In the genomic region with DNA sequence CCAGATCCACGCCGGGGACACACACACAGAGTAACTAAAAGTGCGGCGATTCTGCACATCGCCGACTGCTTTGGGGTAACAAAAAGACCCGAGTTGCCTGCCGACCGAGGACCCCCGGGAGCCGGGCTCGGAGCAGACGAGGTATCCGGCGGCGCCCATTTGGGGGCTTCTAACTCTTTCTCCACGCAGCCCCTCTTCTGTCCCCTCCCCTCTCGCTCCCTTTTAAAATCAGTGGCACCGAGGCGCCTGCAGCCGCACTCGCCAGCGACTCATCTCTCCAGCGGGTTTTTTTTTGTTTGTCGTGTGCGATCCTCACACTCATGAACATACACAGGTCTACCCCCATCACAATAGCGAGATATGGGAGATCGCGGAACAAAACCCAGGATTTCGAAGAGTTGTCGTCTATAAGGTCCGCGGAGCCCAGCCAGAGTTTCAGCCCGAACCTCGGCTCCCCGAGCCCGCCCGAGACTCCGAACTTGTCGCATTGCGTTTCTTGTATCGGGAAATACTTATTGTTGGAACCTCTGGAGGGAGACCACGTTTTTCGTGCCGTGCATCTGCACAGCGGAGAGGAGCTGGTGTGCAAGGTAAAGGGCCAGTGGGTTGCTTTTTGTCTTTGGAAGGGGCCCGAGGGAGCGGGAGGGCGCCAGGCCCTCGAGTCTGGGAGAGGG, we compare ENCODE assay signal across 8 cellular contexts. TPM values are rescaled to one million over a fixed set of nuclear protein-coding genes. Genes with fewer than 3 reads are reported as not detected.
DNase-seq lines count a peak whose midpoint lies in the region; ATAC-seq and TF ChIP-seq lines count a peak whose summit lies in the region.

No MANE protein-coding gene starts in this region.

- peak overlapping the region; percentile 90 for H3K9ac ChIP-seq in skeletal muscle satellite cell (ENCODE audit: low read depth, low read length)

- peaks cover 55% of the 10 kb centered on the region for H3K79me2 ChIP-seq in hepatocyte

- DNase-seq in NCI-H748 treated with DMSO at 0.1 percent for 48 hours (lab: John Stamatoyannopoulos, UW) (peak; percentile 51), hepatocyte (ENCODE audit: low spot score) (peak; percentile 38), LoVo (ENCODE audit: low spot score) (no peak), hepatic stellate cell (ENCODE audit: low spot score) (no peak)
- peak; percentile 31 for DNase-seq in activated naive CD8-positive, alpha-beta T cell treated with anti-CD3 and anti-CD28 coated beads for 36 hours

- H3K27me3 Mint-ChIP-seq in activated naive CD8-positive, alpha-beta T cell treated with anti-CD3 and anti-CD28 coated beads for 36 hours, result no peaks in the 10 kb centered on the region

- H3K27me3 ChIP-seq in hepatocyte, result no peaks in the 10 kb centered on the region
- H3K27me3 ChIP-seq in skeletal muscle satellite cell (ENCODE audit: control insufficient read depth, insufficient read depth, low read length), result no peaks in the 10 kb centered on the region

- H3K36me3 ChIP-seq in hepatocyte (replicated peaks; ENCODE audit: insufficient read depth, low read depth), result no peaks in the 10 kb centered on the region
- no peaks in the 10 kb centered on the region for H3K36me3 ChIP-seq in skeletal muscle satellite cell (ENCODE audit: insufficient read depth, low read length)

- H3K27ac Mint-ChIP-seq in activated naive CD8-positive, alpha-beta T cell treated with anti-CD3 and anti-CD28 coated beads for 36 hours, result peak overlapping the region; percentile 84

- H3K9me3 ChIP-seq in hepatocyte (ENCODE audit: low read depth), result no peaks in the 10 kb centered on the region
- no peaks in the 10 kb centered on the region for H3K9me3 ChIP-seq in skeletal muscle satellite cell (replicated peaks; ENCODE audit: low read length)

- peak overlapping the region; percentile 99 for H3K4me3 ChIP-seq in hepatocyte
- H3K4me3 ChIP-seq in skeletal muscle satellite cell (ENCODE audit: low read length), result peak overlapping the region; percentile 88

- peaks cover 30% of the 10 kb centered on the region for H4K20me1 ChIP-seq in hepatocyte (ENCODE audit: insufficient read depth, poor library complexity, severe bottlenecking)

- H3K9me3 Mint-ChIP-seq in activated naive CD8-positive, alpha-beta T cell treated with anti-CD3 and anti-CD28 coated beads for 36 hours, result no peaks in the 10 kb centered on the region

- no peaks in the 10 kb centered on the region for H3K36me3 Mint-ChIP-seq in activated naive CD8-positive, alpha-beta T cell treated with anti-CD3 and anti-CD28 coated beads for 36 hours

- H3K4me2 ChIP-seq in hepatocyte, result peak overlapping the region; percentile 84
- peak overlapping the region; percentile 86 for H3K4me2 ChIP-seq in skeletal muscle satellite cell (ENCODE audit: low read length)

- no peak for TF ChIP-seq CTCF in hepatocyte (IDR thresholded peaks at IDR 0.05; ENCODE audit: poor library complexity)

- peak overlapping the region; percentile 83 for H3K27ac ChIP-seq in hepatocyte

- ATAC-seq in GM18498 (IDR thresholded peaks at IDR 0.05; ENCODE audit: unreplicated experiment) (peak; percentile 17), GM18502 (IDR thresholded peaks at IDR 0.05; ENCODE audit: poor library complexity, unreplicated experiment) (no peak)

- 2% methylated on average over 50 of the region's 50 CpGs for WGBS in hepatocyte (ENCODE audit: low lambda C conversion rate, missing lambda C conversion rate)

- H2AFZ ChIP-seq in hepatocyte, result peak overlapping the region; percentile 70

- no peaks in the 10 kb centered on the region for H3K9me2 ChIP-seq in hepatocyte (replicated peaks; ENCODE audit: insufficient read depth)

- H3K4me3 Mint-ChIP-seq in activated naive CD8-positive, alpha-beta T cell treated with anti-CD3 and anti-CD28 coated beads for 36 hours, result peak overlapping the region; percentile 95

- H3K4me1 ChIP-seq in hepatocyte (ENCODE audit: insufficient read depth), result peaks cover 28% of the 10 kb centered on the region
- H3K4me1 ChIP-seq in skeletal muscle satellite cell (ENCODE audit: control insufficient read depth, insufficient read depth, low read length), result peaks cover 57% of the 10 kb centered on the region

- H3K4me1 Mint-ChIP-seq in activated naive CD8-positive, alpha-beta T cell treated with anti-CD3 and anti-CD28 coated beads for 36 hours, result peaks cover 59% of the 10 kb centered on the region

RNA-seq across cellular contexts. Expression of gene TRIB2, which starts 1.4 kb away (rescaled TPM):
- 1 to 10 TPM; 5.0 to 5.1 TPM for total RNA-seq in activated naive CD8-positive, alpha-beta T cell treated with anti-CD3 and anti-CD28 coated beads for 36 hours
- total RNA-seq in hepatocyte, result 27.2 and 28.0 TPM in 2 replicates
- polyA plus RNA-seq in hepatocyte, result 18.5 and 19.2 TPM in 2 replicates
- total RNA-seq in skeletal muscle satellite cell (2012; rRNA removed), result 17.5 and 28.4 TPM in 2 replicates

Comparison
In these comparisons a context has a peak if more than half of its experiments do, and no peak if none do; other contexts are left out.
1. DNase-seq: peak in NCI-H748 treated with DMSO at 0.1 percent for 48 hours (single experiment), activated naive CD8-positive, alpha-beta T cell treated with anti-CD3 and anti-CD28 coated beads for 36 hours (single experiment) and hepatocyte (single experiment); none in LoVo (single experiment) and hepatic stellate cell (single experiment).